25 cellular contexts compared by ENCODE assay signal in genomic region chr5:31641059-31641458, GRCh38. TPM values are rescaled to one million over a fixed set of nuclear protein-coding genes. Genes with fewer than 3 reads are reported as not detected.
"Had no signal": no experiment of that assay in that cellular context is flagged by ENCODE, and none has a peak within 500 bp of the region (broad histone marks: within the 10 kb centered on the region; RNA-seq: fewer than 3 reads in every experiment).

No MANE protein-coding gene starts in this region.

- DNase-seq: IMR-90, Kasumi-1, MV-4-11, NCI-H1048, NCI-H1105, NCI-H1417, NCI-H1436 treated with DMSO at 0.1 percent for 48 hours, NCI-H1694, NCI-H187 treated with DMSO at 0.1 percent for 48 hours, NCI-H2081, NCI-H2107, NCI-H2227 treated with DMSO at 0.1 percent for 48 hours, NCI-H446, NCI-H510A, NCI-H524 treated with DMSO at 0.1 percent for 48 hours, NCI-H69, NCI-H774, Right ventricle myocardium superior, RPMI8226, SIG-M5 had no signal

- FAIRE-seq: RCC 7860 had no signal

- H3K27ac ChIP-seq: KMS-11, SJSA1, SK-N-MC had no signal

- H3K9me3 ChIP-seq: SJSA1 had no signal

- H3K27me3 ChIP-seq: SJSA1 had no signal

- H3K36me3 ChIP-seq: SJSA1 had no signal

- H3K4me2 ChIP-seq: KMS-11 had no signal

- H3K4me3 ChIP-seq: SJSA1, SK-N-MC had no signal

- H3K9ac ChIP-seq: KMS-11 had no signal

RNA-seq across cellular contexts. Expression of gene PDZD2, which starts 2.1 kb away (rescaled TPM):
- total RNA-seq: HT-29 had no signal
